8 cellular contexts compared by ENCODE assay signal in the genomic region with DNA sequence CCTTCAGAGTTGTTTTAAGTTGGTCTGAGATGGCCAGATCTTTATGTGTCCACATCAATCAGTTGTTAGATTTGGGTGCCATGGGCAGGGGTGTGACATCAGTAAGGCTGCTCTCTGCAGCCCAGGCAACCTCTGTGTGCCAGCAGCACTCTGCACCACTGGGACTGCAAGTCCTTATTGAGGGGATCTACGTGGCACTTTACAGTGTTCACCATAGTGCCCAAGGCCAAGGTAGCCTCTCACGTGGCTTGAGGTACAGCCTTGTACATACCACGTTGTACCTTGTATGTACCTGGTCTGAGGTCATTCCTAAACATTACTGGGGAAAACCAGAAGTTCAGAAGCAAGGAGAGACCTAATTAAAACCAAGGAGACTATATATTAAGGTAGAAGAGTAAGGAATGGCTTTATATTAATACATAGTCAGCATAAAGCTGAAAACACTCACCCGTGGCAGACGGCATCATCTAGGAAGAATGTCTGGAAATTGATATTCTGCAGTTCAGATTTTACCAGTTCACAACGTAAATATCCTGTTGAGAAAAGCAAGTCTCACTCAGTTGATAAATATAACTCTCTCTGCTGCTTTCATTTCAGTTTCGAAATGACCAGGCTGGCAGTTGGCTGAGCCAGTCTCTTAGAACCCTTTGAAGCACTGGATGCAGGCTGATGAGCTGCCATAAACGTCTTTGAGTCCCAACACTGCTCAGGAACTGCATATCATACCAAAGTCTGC.
A peak's percentile ranks its signal among the peaks of the same experiment; 100 is the strongest.
DNase-seq lines count a peak whose midpoint lies in the region; ATAC-seq lines count a peak whose summit lies in the region.

No MANE protein-coding gene starts in this region.

- H3K36me3 Mint-ChIP-seq in activated naive CD8-positive, alpha-beta T cell treated with anti-CD3 and anti-CD28 coated beads, Interleukin-2, amount 10 ng/mL, durations not matched to agents 7 days and 5 days = peaks cover 8% of the 10 kb centered on the region
- peaks cover 2% of the 10 kb centered on the region for H3K36me3 Mint-ChIP-seq in activated naive CD8-positive, alpha-beta T cell treated with anti-CD3 and anti-CD28 coated beads for 36 hours
- no peaks in the 10 kb centered on the region for H3K36me3 Mint-ChIP-seq in stimulated activated effector memory CD8-positive, alpha-beta T cell treated with anti-CD3 and anti-CD28 coated beads, Interleukin-12 subunit alpha, Interleukin-12 subunit beta, amount 100 ng/mL, for 72 hours

- no peak for DNase-seq in activated naive CD8-positive, alpha-beta T cell treated with anti-CD3 and anti-CD28 coated beads, Interleukin-2, amount 10 ng/mL, durations not matched to agents 7 days and 5 days
- no peak for DNase-seq in activated naive CD8-positive, alpha-beta T cell treated with anti-CD3 and anti-CD28 coated beads for 36 hours
- DNase-seq in LHCN-M2 (ENCODE audit: low read depth) (peak; percentile 16), NCI-H82 (lab: John Stamatoyannopoulos, UW) (no peak), SJCRH30 (no peak), posterior vena cava (ENCODE audit: low spot score) (no peak)
- DNase-seq in stimulated activated effector memory CD8-positive, alpha-beta T cell treated with anti-CD3 and anti-CD28 coated beads, Interleukin-12 subunit alpha, Interleukin-12 subunit beta, amount 100 ng/mL, for 72 hours (ENCODE audit: low spot score in 2 of 2) = no peak

- H3K27ac ChIP-seq in SJCRH30 = no peak overlapping the region

- H3K27ac Mint-ChIP-seq in activated naive CD8-positive, alpha-beta T cell treated with anti-CD3 and anti-CD28 coated beads, Interleukin-2, amount 10 ng/mL, durations not matched to agents 7 days and 5 days = peak overlapping the region; percentile 11
- H3K27ac Mint-ChIP-seq in activated naive CD8-positive, alpha-beta T cell treated with anti-CD3 and anti-CD28 coated beads for 36 hours = no peak overlapping the region
- peak overlapping the region; percentile 33 for H3K27ac Mint-ChIP-seq in stimulated activated effector memory CD8-positive, alpha-beta T cell treated with anti-CD3 and anti-CD28 coated beads, Interleukin-12 subunit alpha, Interleukin-12 subunit beta, amount 100 ng/mL, for 72 hours

- peaks cover 19% of the 10 kb centered on the region for H3K4me1 Mint-ChIP-seq in activated naive CD8-positive, alpha-beta T cell treated with anti-CD3 and anti-CD28 coated beads, Interleukin-2, amount 10 ng/mL, durations not matched to agents 7 days and 5 days
- H3K4me1 Mint-ChIP-seq in activated naive CD8-positive, alpha-beta T cell treated with anti-CD3 and anti-CD28 coated beads for 36 hours = peaks cover 11% of the 10 kb centered on the region
- H3K4me1 Mint-ChIP-seq in stimulated activated effector memory CD8-positive, alpha-beta T cell treated with anti-CD3 and anti-CD28 coated beads, Interleukin-12 subunit alpha, Interleukin-12 subunit beta, amount 100 ng/mL, for 72 hours = peaks cover 39% of the 10 kb centered on the region

- no peak overlapping the region for H3K4me3 ChIP-seq in SJCRH30

- H3K36me3 ChIP-seq in SJCRH30 = no peaks in the 10 kb centered on the region

- no peak overlapping the region for H3K4me3 Mint-ChIP-seq in activated naive CD8-positive, alpha-beta T cell treated with anti-CD3 and anti-CD28 coated beads, Interleukin-2, amount 10 ng/mL, durations not matched to agents 7 days and 5 days
- H3K4me3 Mint-ChIP-seq in activated naive CD8-positive, alpha-beta T cell treated with anti-CD3 and anti-CD28 coated beads for 36 hours = no peak overlapping the region
- peak overlapping the region; percentile 21 for H3K4me3 Mint-ChIP-seq in stimulated activated effector memory CD8-positive, alpha-beta T cell treated with anti-CD3 and anti-CD28 coated beads, Interleukin-12 subunit alpha, Interleukin-12 subunit beta, amount 100 ng/mL, for 72 hours

- H3K4me1 ChIP-seq in SJCRH30 = no peaks in the 10 kb centered on the region

- no peak for ATAC-seq in activated naive CD8-positive, alpha-beta T cell treated with anti-CD3 and anti-CD28 coated beads, Interleukin-2, amount 10 ng/mL, durations not matched to agents 7 days and 5 days (ENCODE audit: low read depth)
- peak; percentile 78 for ATAC-seq in HG02623 (IDR thresholded peaks at IDR 0.05; ENCODE audit: unreplicated experiment)
- ATAC-seq in stimulated activated effector memory CD8-positive, alpha-beta T cell treated with anti-CD3 and anti-CD28 coated beads, Interleukin-12 subunit alpha, Interleukin-12 subunit beta, amount 100 ng/mL, for 72 hours = peak; percentile 72

- H3K27me3 Mint-ChIP-seq in activated naive CD8-positive, alpha-beta T cell treated with anti-CD3 and anti-CD28 coated beads, Interleukin-2, amount 10 ng/mL, durations not matched to agents 7 days and 5 days = no peaks in the 10 kb centered on the region
- no peaks in the 10 kb centered on the region for H3K27me3 Mint-ChIP-seq in activated naive CD8-positive, alpha-beta T cell treated with anti-CD3 and anti-CD28 coated beads for 36 hours

- intact Hi-C loops in posterior vena cava (cut with DNase I) = no loop called here

- POLR2A ChIA-PET in activated naive CD8-positive, alpha-beta T cell treated with anti-CD3 and anti-CD28 coated beads, Interleukin-2, amount 10 ng/mL, durations not matched to agents 7 days and 5 days (lab: Charles Lee) = no interaction called here

- no peaks in the 10 kb centered on the region for H3K27me3 ChIP-seq in SJCRH30

- H3K9me3 Mint-ChIP-seq in activated naive CD8-positive, alpha-beta T cell treated with anti-CD3 and anti-CD28 coated beads, Interleukin-2, amount 10 ng/mL, durations not matched to agents 7 days and 5 days = no peaks in the 10 kb centered on the region
- no peaks in the 10 kb centered on the region for H3K9me3 Mint-ChIP-seq in activated naive CD8-positive, alpha-beta T cell treated with anti-CD3 and anti-CD28 coated beads for 36 hours
- H3K9me3 Mint-ChIP-seq in stimulated activated effector memory CD8-positive, alpha-beta T cell treated with anti-CD3 and anti-CD28 coated beads, Interleukin-12 subunit alpha, Interleukin-12 subunit beta, amount 100 ng/mL, for 72 hours = no peaks in the 10 kb centered on the region

- H3K9me3 ChIP-seq in SJCRH30 (replicated peaks) = no peaks in the 10 kb centered on the region
